ENCODE assay signal across 1 cellular context in genomic region chr19:46852830-46853229, GRCh38.
TF ChIP-seq lines count a peak whose summit lies in the region.

No MANE protein-coding gene starts in this region.

TF ChIP-seq in liver, 16 proteins besides CTCF, POLR2A, EP300 and RAD21 (continued from another document):
- TF ChIP-seq YY1 (IDR thresholded peaks at IDR 0.05): no peak
TF ChIP-seq in liver: peak in this region for 9.
